ENCODE assay signal across 27 cellular contexts in the genomic region with DNA sequence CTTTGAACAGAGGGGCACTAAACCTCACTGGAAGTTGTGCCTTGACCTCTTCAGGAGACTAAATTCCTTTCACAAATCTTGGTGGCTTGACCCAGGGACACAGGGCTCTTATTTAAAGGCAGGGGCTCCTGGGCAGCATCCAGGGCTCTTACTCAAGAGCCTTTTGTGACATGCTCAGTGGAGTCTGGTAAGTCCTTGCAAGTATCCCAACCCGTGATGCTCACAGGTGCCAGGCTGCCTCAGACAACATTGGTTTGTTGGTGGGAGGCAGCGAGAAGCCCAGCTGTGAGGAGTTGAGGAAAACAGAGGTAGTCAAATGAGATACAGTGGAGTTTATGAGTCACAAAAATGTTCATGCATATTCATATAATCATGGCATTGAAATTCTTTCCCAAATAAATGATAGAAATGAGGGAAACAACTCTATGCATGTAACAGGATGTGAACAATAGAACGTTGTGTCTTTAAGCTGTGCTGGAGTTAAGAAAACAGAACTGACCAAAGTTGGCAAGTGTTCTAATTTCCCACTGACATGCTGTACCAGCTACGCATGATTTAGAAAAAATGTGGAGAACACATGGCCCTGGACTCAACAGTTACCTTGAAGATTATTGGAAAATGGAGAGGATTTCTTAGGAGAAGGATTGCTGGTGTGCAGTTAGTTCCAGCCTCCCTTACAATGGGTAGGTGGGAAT.
"Had no signal": no experiment of that assay in that cellular context is flagged by ENCODE, and none has a peak within 500 bp of the region (broad histone marks: within the 10 kb centered on the region; RNA-seq: fewer than 3 reads in every experiment).

No MANE protein-coding gene starts in this region.

- H3K4me3 ChIP-seq: ascending aorta, esophagus squamous epithelium, gastroesophageal sphincter had no signal

- H3K36me3 Mint-ChIP-seq: activated CD4-positive, alpha-beta memory T cell treated with anti-CD3 and anti-CD28 coated beads for 36 hours; activated CD8-positive, alpha-beta memory T cell treated with anti-CD3 and anti-CD28 coated beads, Interleukin-2, amount 10 ng/mL, durations not matched to agents 7 days and 5 days; activated naive CD4-positive, alpha-beta T cell treated with anti-CD3 and anti-CD28 coated beads, Interleukin-2, amount 10 ng/mL, durations not matched to agents 7 days and 5 days; activated naive CD4-positive, alpha-beta T cell treated with anti-CD3 and anti-CD28 coated beads, Interleukin-2, amount 50 U/mL, for 72 hours; activated naive CD8-positive, alpha-beta T cell treated with anti-CD3 and anti-CD28 coated beads, Interleukin-2, amount 10 ng/mL, durations not matched to agents 7 days and 5 days had no signal

- DNase-seq: activated CD4-positive, alpha-beta memory T cell treated with anti-CD3 and anti-CD28 coated beads for 36 hours; activated CD4-positive, alpha-beta T cell treated with anti-CD3 and anti-CD28 coated beads for 36 hours; activated CD4-positive, alpha-beta T cell treated with anti-CD3 and anti-CD28 coated beads, Interleukin-2, amount 10 ng/mL, durations not matched to agents 24 days and 14 days; activated CD4-positive, CD25-positive, alpha-beta regulatory T cell; activated CD4-positive, CD25-positive, alpha-beta regulatory T cell treated with anti-CD3 and anti-CD28 coated beads, Interleukin-2, amount 50 U/mL, for 72 hours; activated CD8-positive, alpha-beta memory T cell treated with anti-CD3 and anti-CD28 coated beads, Interleukin-2, amount 10 ng/mL, durations not matched to agents 7 days and 5 days; activated CD8-positive, alpha-beta memory T cell treated with anti-CD3 and anti-CD28 coated beads, Interleukin-2, amount 50 U/mL, for 48 hours; activated CD8-positive, alpha-beta T cell treated with anti-CD3 and anti-CD28 coated beads, Interleukin-2, amount 10 ng/mL, durations not matched to agents 7 days and 5 days; activated gamma-delta T cell; activated naive CD4-positive, alpha-beta T cell; activated naive CD4-positive, alpha-beta T cell treated with anti-CD3 and anti-CD28 coated beads, Interleukin-2, amount 10 ng/mL, durations not matched to agents 7 days and 5 days; activated naive CD8-positive, alpha-beta T cell treated with anti-CD3 and anti-CD28 coated beads, Interleukin-2, amount 10 ng/mL, durations not matched to agents 7 days and 5 days; activated T-cell treated with anti-CD3 and anti-CD28 coated beads for 4 hours; activated T-cell treated with anti-CD3 and anti-CD28 coated beads, Interleukin-2, amount 50 U/mL, for 24 hours; activated T-cell treated with anti-CD3 and anti-CD28 coated beads, Interleukin-2, amount 50 U/mL, for 72 hours; brain microvascular endothelial cell; cortex of kidney; dermis blood vessel endothelial cell; effector CD4-positive, alpha-beta T cell; effector memory CD8-positive, alpha-beta T cell; esophagus squamous epithelium; foreskin melanocyte; T-helper 2 cell had no signal

- H3K4me1 Mint-ChIP-seq: activated CD4-positive, alpha-beta T cell treated with anti-CD3 and anti-CD28 coated beads for 36 hours; activated CD4-positive, alpha-beta T cell treated with anti-CD3 and anti-CD28 coated beads, Interleukin-2, amount 10 ng/mL, durations not matched to agents 24 days and 14 days; activated CD8-positive, alpha-beta memory T cell treated with anti-CD3 and anti-CD28 coated beads, Interleukin-2, amount 10 ng/mL, durations not matched to agents 7 days and 5 days; activated naive CD4-positive, alpha-beta T cell treated with anti-CD3 and anti-CD28 coated beads, Interleukin-2, amount 10 ng/mL, durations not matched to agents 7 days and 5 days; activated naive CD8-positive, alpha-beta T cell treated with anti-CD3 and anti-CD28 coated beads, Interleukin-2, amount 10 ng/mL, durations not matched to agents 7 days and 5 days; central memory CD8-positive, alpha-beta T cell had no signal

- H3K27me3 Mint-ChIP-seq: activated CD4-positive, alpha-beta memory T cell treated with anti-CD3 and anti-CD28 coated beads for 36 hours; activated CD4-positive, alpha-beta T cell treated with anti-CD3 and anti-CD28 coated beads for 36 hours; activated CD4-positive, alpha-beta T cell treated with anti-CD3 and anti-CD28 coated beads, Interleukin-2, amount 10 ng/mL, durations not matched to agents 24 days and 14 days; activated CD8-positive, alpha-beta memory T cell treated with anti-CD3 and anti-CD28 coated beads, Interleukin-2, amount 10 ng/mL, durations not matched to agents 7 days and 5 days; activated naive CD4-positive, alpha-beta T cell treated with anti-CD3 and anti-CD28 coated beads, Interleukin-2, amount 10 ng/mL, durations not matched to agents 7 days and 5 days; activated naive CD8-positive, alpha-beta T cell treated with anti-CD3 and anti-CD28 coated beads, Interleukin-2, amount 10 ng/mL, durations not matched to agents 7 days and 5 days; activated T-cell treated with anti-CD3 and anti-CD28 coated beads, Interleukin-2, amount 50 U/mL, for 24 hours; central memory CD8-positive, alpha-beta T cell; effector memory CD8-positive, alpha-beta T cell had no signal

- H3K4me3 Mint-ChIP-seq: activated CD4-positive, alpha-beta memory T cell treated with anti-CD3 and anti-CD28 coated beads for 36 hours; activated CD4-positive, alpha-beta T cell treated with anti-CD3 and anti-CD28 coated beads for 36 hours; activated CD4-positive, alpha-beta T cell treated with anti-CD3 and anti-CD28 coated beads, Interleukin-2, amount 10 ng/mL, durations not matched to agents 24 days and 14 days; activated CD8-positive, alpha-beta memory T cell treated with anti-CD3 and anti-CD28 coated beads, Interleukin-2, amount 10 ng/mL, durations not matched to agents 7 days and 5 days; activated CD8-positive, alpha-beta T cell treated with anti-CD3 and anti-CD28 coated beads, Interleukin-2, amount 10 ng/mL, durations not matched to agents 7 days and 5 days; activated naive CD4-positive, alpha-beta T cell treated with anti-CD3 and anti-CD28 coated beads, Interleukin-2, amount 10 ng/mL, durations not matched to agents 7 days and 5 days; activated naive CD8-positive, alpha-beta T cell treated with anti-CD3 and anti-CD28 coated beads, Interleukin-2, amount 10 ng/mL, durations not matched to agents 7 days and 5 days; activated T-cell treated with anti-CD3 and anti-CD28 coated beads, Interleukin-2, amount 50 U/mL, for 24 hours; activated T-cell treated with anti-CD3 and anti-CD28 coated beads, Interleukin-2, amount 50 U/mL, for 72 hours; central memory CD8-positive, alpha-beta T cell; effector memory CD8-positive, alpha-beta T cell had no signal

- H3K27ac Mint-ChIP-seq: activated CD4-positive, alpha-beta memory T cell treated with anti-CD3 and anti-CD28 coated beads for 36 hours; activated CD4-positive, alpha-beta T cell treated with anti-CD3 and anti-CD28 coated beads for 36 hours; activated CD4-positive, alpha-beta T cell treated with anti-CD3 and anti-CD28 coated beads, Interleukin-2, amount 10 ng/mL, durations not matched to agents 24 days and 14 days; activated CD8-positive, alpha-beta memory T cell treated with anti-CD3 and anti-CD28 coated beads, Interleukin-2, amount 10 ng/mL, durations not matched to agents 7 days and 5 days; activated CD8-positive, alpha-beta T cell treated with anti-CD3 and anti-CD28 coated beads, Interleukin-2, amount 10 ng/mL, durations not matched to agents 7 days and 5 days; activated naive CD4-positive, alpha-beta T cell treated with anti-CD3 and anti-CD28 coated beads, Interleukin-2, amount 10 ng/mL, durations not matched to agents 7 days and 5 days; activated naive CD4-positive, alpha-beta T cell treated with anti-CD3 and anti-CD28 coated beads, Interleukin-2, amount 50 U/mL, for 72 hours; activated naive CD8-positive, alpha-beta T cell treated with anti-CD3 and anti-CD28 coated beads, Interleukin-2, amount 10 ng/mL, durations not matched to agents 7 days and 5 days; activated T-cell treated with anti-CD3 and anti-CD28 coated beads, Interleukin-2, amount 50 U/mL, for 24 hours; activated T-cell treated with anti-CD3 and anti-CD28 coated beads, Interleukin-2, amount 50 U/mL, for 72 hours; effector memory CD8-positive, alpha-beta T cell had no signal
